18 cellular contexts compared by ENCODE assay signal in the genomic region with DNA sequence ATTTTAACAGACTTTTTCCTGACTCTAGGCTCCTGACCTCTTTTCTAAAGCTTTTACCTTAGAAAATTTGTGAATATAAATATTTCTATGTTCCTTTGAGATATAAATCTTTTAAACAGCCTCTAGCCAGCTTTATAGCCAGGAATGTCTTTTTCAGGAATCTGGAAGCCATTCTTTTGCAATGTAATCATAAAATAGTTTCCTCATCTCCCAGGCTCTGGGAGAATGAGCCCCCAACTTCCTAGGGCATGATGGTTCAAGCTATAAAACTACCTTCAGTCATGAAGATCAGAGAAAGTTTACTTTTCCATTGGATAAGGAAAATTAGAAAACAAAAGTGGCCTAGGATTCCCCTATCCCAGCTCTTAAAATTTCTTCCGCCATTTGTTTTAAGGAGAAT.
"Had no signal": no experiment of that assay in that cellular context is flagged by ENCODE, and none has a peak within 500 bp of the region (broad histone marks: within the 10 kb centered on the region; RNA-seq: fewer than 3 reads in every experiment).

No MANE protein-coding gene starts in this region.

- ATAC-seq: esophagus mucosa; gastrocnemius medialis; naive thymus-derived CD4-positive, alpha-beta T cell had no signal

- H3K27ac ChIP-seq: gastrocnemius medialis, thoracic aorta had no signal

- H3K4me3 ChIP-seq: gastrocnemius medialis, thoracic aorta had no signal

- H3K36me3 ChIP-seq: gastrocnemius medialis, thoracic aorta had no signal

- H3K27me3 ChIP-seq: gastrocnemius medialis had no signal

- DNase-seq: activated CD4-positive, alpha-beta memory T cell treated with anti-CD3 and anti-CD28 coated beads for 36 hours; activated CD4-positive, alpha-beta T cell treated with anti-CD3 and anti-CD28 coated beads for 48 hours; activated CD4-positive, CD25-positive, alpha-beta regulatory T cell; activated effector memory CD4-positive, alpha-beta T cell treated with Interleukin-2 at 50 U/mL for 16 hours; activated naive CD4-positive, alpha-beta T cell treated with anti-CD3 and anti-CD28 coated beads for 36 hours; activated naive CD8-positive, alpha-beta T cell treated with anti-CD3 and anti-CD28 coated beads, Interleukin-2, amount 10 ng/mL, durations not matched to agents 7 days and 5 days; activated T-cell treated with anti-CD3 and anti-CD28 coated beads, Interleukin-2, amount 50 U/mL, for 48 hours; effector memory CD4-positive, alpha-beta T cell; gastrocnemius medialis; hippocampal formation; naive thymus-derived CD4-positive, alpha-beta T cell; retina; stimulated activated CD4-positive, alpha-beta T cell treated with anti-CD3 and anti-CD28 coated beads, Interleukin-4, amount 100 ng/mL, for 24 hours; stimulated activated naive CD4-positive, alpha-beta T cell treated with Interleukin-2 at 50 U/mL for 16 hours; T1000 had no signal

- H3K4me1 ChIP-seq: gastrocnemius medialis had no signal

- FAIRE-seq: endothelial cell of umbilical vein had no signal

- H3K9me3 ChIP-seq: gastrocnemius medialis, thoracic aorta had no signal
